ENCODE assay signal across 30 cellular contexts in the genomic region with DNA sequence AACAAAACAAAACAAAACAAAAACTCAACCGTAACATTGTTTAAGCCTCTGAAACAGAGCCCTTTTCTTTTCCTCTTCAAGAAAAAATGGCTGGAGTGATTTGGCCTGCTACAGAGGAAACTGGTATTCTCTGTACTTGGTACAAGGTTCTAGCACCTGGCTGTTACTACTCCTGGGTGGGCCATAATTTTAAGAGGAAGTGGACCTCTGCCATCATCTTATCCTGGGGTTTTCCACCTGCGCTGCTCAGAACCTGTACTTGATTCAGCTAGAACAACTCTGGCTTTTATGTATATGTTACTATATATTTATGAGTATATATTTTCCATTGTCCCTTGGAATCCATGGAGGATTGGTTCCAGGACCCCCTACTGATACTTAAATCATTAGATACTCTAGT.
"Had no signal": no experiment of that assay in that cellular context is flagged by ENCODE, and none has a peak within 500 bp of the region (broad histone marks: within the 10 kb centered on the region; RNA-seq: fewer than 3 reads in every experiment).

No MANE protein-coding gene starts in this region.

- H3K27me3 Mint-ChIP-seq: naive thymus-derived CD8-positive, alpha-beta T cell; stimulated activated naive CD8-positive, alpha-beta T cell treated with anti-CD3 and anti-CD28 coated beads, Interleukin-15, Interleukin-2, amounts not matched to agents 100 ng/mL and 50 ng/mL, for 24 hours had no signal

- H3K4me3 Mint-ChIP-seq: immature natural killer cell; mesothelial cell of epicardium; naive thymus-derived CD8-positive, alpha-beta T cell; nephron; neural crest cell; stimulated activated naive CD8-positive, alpha-beta T cell treated with anti-CD3 and anti-CD28 coated beads, Interleukin-15, Interleukin-2, amounts not matched to agents 100 ng/mL and 50 ng/mL, for 24 hours had no signal

- FAIRE-seq: islet of Langerhans, kidney, urothelium cell line had no signal

- H3K4me1 Mint-ChIP-seq: immature natural killer cell, mesothelial cell of epicardium, nephron had no signal

- ATAC-seq: left colon; left lung; lower lobe of right lung; naive thymus-derived CD8-positive, alpha-beta T cell; psoas muscle; sciatic nerve; upper lobe of right lung had no signal

- DNase-seq: hypothalamus; immature natural killer cell; kidney; left colon; left lung; lower lobe of right lung; mammary epithelial cell; mesendoderm; naive thymus-derived CD8-positive, alpha-beta T cell; nucleus accumbens; psoas muscle; stimulated activated CD4-positive, alpha-beta T cell treated with anti-CD3 and anti-CD28 coated beads, Interleukin-12 subunit alpha, Interleukin-12 subunit beta, amount 100 ng/mL, for 4 hours; stimulated activated CD4-positive, alpha-beta T cell treated with anti-CD3 and anti-CD28 coated beads, Interleukin-15, amount 100 ng/mL, for 24 hours; stimulated activated CD4-positive, alpha-beta T cell treated with anti-CD3 and anti-CD28 coated beads, Interleukin-2, amount 100 ng/mL, for 24 hours; stimulated activated CD4-positive, alpha-beta T cell treated with anti-CD3 and anti-CD28 coated beads, Interleukin-4, amount 100 ng/mL, for 1 hour; stimulated activated naive CD4-positive, alpha-beta T cell; trophoblast cell had no signal

- H3K9me3 Mint-ChIP-seq: immature natural killer cell; mesothelial cell of epicardium; naive thymus-derived CD8-positive, alpha-beta T cell; nephron; neural crest cell; stimulated activated naive CD8-positive, alpha-beta T cell treated with anti-CD3 and anti-CD28 coated beads, Interleukin-15, Interleukin-2, amounts not matched to agents 100 ng/mL and 50 ng/mL, for 24 hours had no signal

- H3K4me3 ChIP-seq: left lung, lower lobe of right lung, psoas muscle, skin epidermis, suprapubic skin, thoracic aorta, tibial artery, upper lobe of right lung had no signal

- H3K27ac Mint-ChIP-seq: immature natural killer cell; mesothelial cell of epicardium; naive thymus-derived CD8-positive, alpha-beta T cell; nephron; stimulated activated naive CD8-positive, alpha-beta T cell treated with anti-CD3 and anti-CD28 coated beads, Interleukin-15, Interleukin-2, amounts not matched to agents 100 ng/mL and 50 ng/mL, for 24 hours had no signal

- H3K9me3 ChIP-seq: left lung, lower lobe of right lung, psoas muscle, suprapubic skin, thoracic aorta, tibial artery, upper lobe of right lung had no signal

- H3K4me1 ChIP-seq: lower lobe of right lung, parathyroid adenoma, psoas muscle, suprapubic skin, tibial artery, upper lobe of right lung had no signal

- H3K27ac ChIP-seq: left lung, lower lobe of right lung, parathyroid adenoma, psoas muscle, skin epidermis, suprapubic skin, thoracic aorta, tibial artery, upper lobe of right lung had no signal

- H3K27me3 ChIP-seq: left lung, suprapubic skin, tibial artery, upper lobe of right lung had no signal
